In the genomic region with DNA sequence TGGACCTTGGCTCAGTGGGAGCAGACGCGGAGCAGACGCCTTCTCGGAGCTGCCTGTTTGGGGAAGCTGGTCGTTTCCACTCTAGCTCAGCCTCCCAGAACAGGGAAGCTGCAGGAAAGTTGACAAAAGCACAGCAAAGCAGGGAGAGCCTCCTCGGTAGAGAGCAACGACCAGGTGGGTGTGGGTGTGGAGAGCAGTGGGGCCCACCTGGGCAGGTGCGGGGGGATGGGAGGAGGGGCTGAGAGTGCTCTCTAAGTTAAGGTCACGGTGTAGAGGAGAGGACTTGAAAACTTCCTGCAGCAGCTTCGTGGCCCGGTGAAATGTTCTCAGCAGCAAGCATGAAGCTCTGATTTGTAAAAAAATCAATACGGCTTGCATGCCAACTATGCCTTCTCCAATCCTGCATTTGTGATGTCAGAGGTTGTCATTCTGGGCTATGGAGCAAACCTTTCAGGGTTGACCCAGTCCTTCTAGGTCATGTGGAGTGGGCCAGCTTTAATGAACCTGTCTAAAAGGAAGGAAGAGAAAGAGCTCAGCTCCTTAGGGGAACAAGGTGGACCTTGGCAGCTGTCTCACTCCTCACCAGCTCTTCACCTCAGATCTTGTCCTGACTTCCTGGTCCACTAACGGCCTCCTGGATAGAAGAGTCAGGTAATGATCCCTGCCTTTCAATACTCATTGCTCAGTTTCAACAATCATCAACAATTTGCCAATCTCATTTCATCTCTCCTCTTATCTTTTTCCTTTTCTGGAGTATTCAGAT, we compare ENCODE assay signal across 9 cellular contexts.
DNase-seq lines count a peak whose midpoint lies in the region; ATAC-seq and TF ChIP-seq lines count a peak whose summit lies in the region.
"Had no signal": no experiment of that assay in that cellular context is flagged by ENCODE, and none has a peak within 500 bp of the region (broad histone marks: within the 10 kb centered on the region; RNA-seq: fewer than 3 reads in every experiment).

No MANE protein-coding gene starts in this region.

- no peaks in the 10 kb centered on the region for H3K9me3 ChIP-seq in body of pancreas
- no peaks in the 10 kb centered on the region for H3K9me3 ChIP-seq in thymus (ENCODE audit: control insufficient read depth)

- H3K27me3 ChIP-seq in body of pancreas = no peaks in the 10 kb centered on the region
- H3K27me3 ChIP-seq in thymus (ENCODE audit: control insufficient read depth, insufficient read depth) = no peaks in the 10 kb centered on the region

- H3K4me3 ChIP-seq in body of pancreas = no peak overlapping the region
- peak overlapping the region; percentile 28 for H3K4me3 ChIP-seq in thymus (ENCODE audit: low read length)

- no peaks in the 10 kb centered on the region for H3K36me3 Mint-ChIP-seq in activated T-cell treated with anti-CD3 and anti-CD28 coated beads, Interleukin-2, amount 50 U/mL, for 4 hours (ENCODE audit: insufficient read depth)

- ATAC-seq in activated T-cell treated with anti-CD3 and anti-CD28 coated beads, Interleukin-2, amount 50 U/mL, for 4 hours = peak; percentile 1 to 6
- ATAC-seq in HG03521 (IDR thresholded peaks at IDR 0.05; ENCODE audit: unreplicated experiment) (peak; percentile 4), body of pancreas (peak; percentile 82), GM19463 (IDR thresholded peaks at IDR 0.05; ENCODE audit: unreplicated experiment) (no peak)
- ATAC-seq: Right ventricle myocardium inferior had no signal

- H3K36me3 ChIP-seq in body of pancreas (replicated peaks in 1 of 2; ENCODE audit: insufficient read depth in 1 of 2, low read depth in 2 of 2) = no peaks in the 10 kb centered on the region
- no peaks in the 10 kb centered on the region for H3K36me3 ChIP-seq in thymus (ENCODE audit: control insufficient read depth, insufficient read depth)

- H3K4me1 ChIP-seq in body of pancreas (peaks cover 8% of the 10 kb centered on the region), thymus (ENCODE audit: control insufficient read depth, insufficient read depth, low read length) (peaks cover 24% of the 10 kb centered on the region)

- no peaks in the 10 kb centered on the region for H3K27me3 Mint-ChIP-seq in activated T-cell treated with anti-CD3 and anti-CD28 coated beads, Interleukin-2, amount 50 U/mL, for 4 hours (ENCODE audit: low read depth)

- DNase-seq in activated T-cell treated with anti-CD3 and anti-CD28 coated beads, Interleukin-2, amount 50 U/mL, for 4 hours = no peak
- DNase-seq in activated T-cell treated with anti-CD3 and anti-CD28 coated beads for 4 hours = no peak
- DNase-seq in body of pancreas = peak in 2 of 4 donors; percentile 30 to 35
- DNase-seq in NCI-H446 treated with DMSO at 0.1 percent for 48 hours (lab: John Stamatoyannopoulos, UW) = no peak
- DNase-seq in HUDEP-2 (lab: John Stamatoyannopoulos, UW; ENCODE audit: unreplicated experiment in 76 of 76) = no peak

- TF ChIP-seq CTCF in body of pancreas (IDR thresholded peaks at IDR 0.05) = no peak

- peak overlapping the region; percentile 22 to 46 (median 39) for H3K27ac ChIP-seq in body of pancreas
- peak overlapping the region; percentile 88 for H3K27ac ChIP-seq in thymus (ENCODE audit: low read depth)

- H3K4me3 Mint-ChIP-seq in activated T-cell treated with anti-CD3 and anti-CD28 coated beads, Interleukin-2, amount 50 U/mL, for 4 hours = peak overlapping the region; percentile 84

- intact Hi-C loops in body of pancreas (cut with DNase I) = loop anchor here (10.0 kb wide), 2 partner anchors 161 to 169 kb away; no protein-coding TSS in a partner anchor

- no peak for TF ChIP-seq POLR2A in body of pancreas (IDR thresholded peaks at IDR 0.05)

- H3K4me1 Mint-ChIP-seq in activated T-cell treated with anti-CD3 and anti-CD28 coated beads, Interleukin-2, amount 50 U/mL, for 4 hours (ENCODE audit: low read depth) = peaks cover 57% of the 10 kb centered on the region

- H3K9me3 Mint-ChIP-seq in activated T-cell treated with anti-CD3 and anti-CD28 coated beads, Interleukin-2, amount 50 U/mL, for 4 hours = no peaks in the 10 kb centered on the region

- WGBS in body of pancreas, 2 donors = 8% methylated on average over 12 to 13 of the region's 13 CpGs
- WGBS in thymus = 14% methylated on average over 13 of the region's 13 CpGs
